ENCODE assay signal across 8 cellular contexts in genomic region chr4:77862478-77863216, GRCh38.
DNase-seq lines count a peak whose midpoint lies in the region; ATAC-seq lines count a peak whose summit lies in the region.

Gene MRPL1 (plus strand): TSS chr4:77862830. CDS start chr4:77862849, 19 bp downstream.

- peak; percentile 86 for ATAC-seq in GM19023 (IDR thresholded peaks at IDR 0.05; ENCODE audit: unreplicated experiment)
- ATAC-seq in HG03280 (IDR thresholded peaks at IDR 0.05; ENCODE audit: unreplicated experiment): peak; percentile 79

- DNase-seq in AG08395 (ENCODE audit: low spot score) (peak; percentile 94), NCI-H345 treated with DMSO at 0.1 percent for 48 hours (lab: John Stamatoyannopoulos, UW; ENCODE audit: unreplicated experiment) (peak; percentile 86), inferior parietal cortex (ENCODE audit: extremely low spot score) (peak; percentile 94)
- peak; percentile 56 to 71 (median 71) for DNase-seq in activated CD4-positive, CD25-positive, alpha-beta regulatory T cell (lab: John Stamatoyannopoulos, UW)
- peak; percentile 93 for DNase-seq in central memory CD4-positive, alpha-beta T cell
- DNase-seq in stimulated activated CD4-positive, alpha-beta T cell treated with anti-CD3 and anti-CD28 coated beads, Interleukin-12 subunit alpha, Interleukin-12 subunit beta, amount 100 ng/mL, for 24 hours (ENCODE audit: low read depth in 2 of 2): peak; percentile 80

Comparison
In these comparisons a context has a peak if more than half of its experiments do, and no peak if none do; other contexts are left out.
1. Peak in every context shown above with its lines: DNase-seq and ATAC-seq.